15 cellular contexts compared by ENCODE assay signal in genomic region chr14:105247026-105247425, GRCh38. TPM values are rescaled to one million over a fixed set of nuclear protein-coding genes. Genes with fewer than 3 reads are reported as not detected.
DNase-seq lines count a peak whose midpoint lies in the region; ATAC-seq, FAIRE-seq and TF ChIP-seq lines count a peak whose summit lies in the region.
"Had no signal": no experiment of that assay in that cellular context is flagged by ENCODE, and none has a peak within 500 bp of the region (broad histone marks: within the 10 kb centered on the region; RNA-seq: fewer than 3 reads in every experiment).

No MANE protein-coding gene starts in this region.

- CTCF ChIA-PET in A549 (lab: Yijun Ruan, JAX) (interaction anchor here (0.7 to 1.3 kb wide), 2 partner anchors 45 to 201 kb away, joined by 3 to 4 read pairs; no protein-coding TSS in a partner anchor), WTC11 (lab: Charles Lee) (interaction anchor here (1.7 to 3.6 kb wide), 4 partner anchors 40 to 105 kb away, joined by 5 to 11 read pairs (median 10); partner anchors contain the start of gene JAG2)
- CTCF ChIA-PET in CD4-positive, alpha-beta T cell (lab: Charles Lee) = no interaction called here

- TF ChIP-seq POLR2A in A549 (IDR thresholded peaks at IDR 0.05; ENCODE audit: low read length) = no peak

- no peaks in the 10 kb centered on the region for H3K27me3 Mint-ChIP-seq in CD4-positive, alpha-beta T cell
- no peaks in the 10 kb centered on the region; the same call in 1 of the 2 replicates for H3K27me3 Mint-ChIP-seq in WTC11 (ENCODE audit: low read depth)
- H3K27me3 Mint-ChIP-seq in glutamatergic neuron (ENCODE audit: unreplicated experiment) = peaks cover 8% of the 10 kb centered on the region
- H3K27me3 Mint-ChIP-seq: stimulated activated naive CD8-positive, alpha-beta T cell treated with anti-CD3 and anti-CD28 coated beads, Interleukin-15, amount 100 ng/mL, for 72 hours had no signal

- POLR2A ChIA-PET in A549 (lab: Yijun Ruan, JAX) = interaction anchor here (1.7 kb wide), 1 partner anchor 54 kb away, joined by 12 read pairs; the partner anchor contains the start of gene BRF1
- POLR2A ChIA-PET in CD4-positive, alpha-beta T cell (lab: Charles Lee) = interaction anchor here (3.3 kb wide), 1 partner anchor 54 kb away, joined by 32 read pairs; the partner anchor contains the start of gene BRF1
- POLR2A ChIA-PET in WTC11 (lab: Charles Lee) = no interaction called here

- no peaks in the 10 kb centered on the region for H3K9me3 Mint-ChIP-seq in CD4-positive, alpha-beta T cell
- H3K9me3 Mint-ChIP-seq in WTC11 (no peaks in the 10 kb centered on the region), glutamatergic neuron (ENCODE audit: unreplicated experiment) (peaks cover 6% of the 10 kb centered on the region)
- H3K9me3 Mint-ChIP-seq: stimulated activated naive CD8-positive, alpha-beta T cell treated with anti-CD3 and anti-CD28 coated beads, Interleukin-15, amount 100 ng/mL, for 72 hours had no signal

- no peak for FAIRE-seq in A549 (lab: Jason Lieb, UNC)
- FAIRE-seq: K562, TTC549 had no signal

- intact Hi-C loops in CD4-positive, alpha-beta T cell (cut with DNase I, micrococcal nuclease) = no loop called here

- H3K4me3 Mint-ChIP-seq in CD4-positive, alpha-beta T cell = peak overlapping the region; percentile 87
- no peak overlapping the region for H3K4me3 Mint-ChIP-seq in WTC11
- H3K4me3 Mint-ChIP-seq in glutamatergic neuron (ENCODE audit: unreplicated experiment) = peak overlapping the region; percentile 82

- H3K4me1 Mint-ChIP-seq in CD4-positive, alpha-beta T cell (ENCODE audit: low read depth) = peaks cover 27% of the 10 kb centered on the region
- peaks cover 5% of the 10 kb centered on the region for H3K4me1 Mint-ChIP-seq in WTC11
- peaks cover 8% of the 10 kb centered on the region for H3K4me1 Mint-ChIP-seq in glutamatergic neuron (ENCODE audit: low read depth, unreplicated experiment)

- TF ChIP-seq RAD21 in A549 (conservative IDR thresholded peaks at IDR 0.05 in 1 of 2, IDR thresholded peaks at IDR 0.05 in 1 of 2) = no peak

- no peak overlapping the region for H3K27ac ChIP-seq in A549
- no peak overlapping the region for H3K27ac ChIP-seq in CD4-positive, alpha-beta T cell (ENCODE audit: low read depth, low read length)
- H3K27ac ChIP-seq: SJSA1 had no signal

- peak overlapping the region; percentile 82 for H3K27ac Mint-ChIP-seq in CD4-positive, alpha-beta T cell
- peak overlapping the region; percentile 57 for H3K27ac Mint-ChIP-seq in WTC11
- no peak overlapping the region for H3K27ac Mint-ChIP-seq in glutamatergic neuron (ENCODE audit: unreplicated experiment)
- H3K27ac Mint-ChIP-seq: stimulated activated naive CD8-positive, alpha-beta T cell treated with anti-CD3 and anti-CD28 coated beads, Interleukin-15, amount 100 ng/mL, for 72 hours had no signal

- H3K4me1 ChIP-seq in A549 = peaks cover 13% of the 10 kb centered on the region

- WGBS in A549 (ENCODE audit: missing lambda C conversion rate) = 97% methylated on average over 16 of the region's 16 CpGs

- no peaks in the 10 kb centered on the region for H3K9me3 ChIP-seq in A549
- no peaks in the 10 kb centered on the region for H3K9me3 ChIP-seq in CD4-positive, alpha-beta T cell (ENCODE audit: control insufficient read depth, low read length)
- H3K9me3 ChIP-seq: SJSA1, vagina had no signal

- TF ChIP-seq CTCF in A549 (IDR thresholded peaks at IDR 0.05) = no peak
- TF ChIP-seq CTCF in CD4-positive, alpha-beta T cell (IDR thresholded peaks at IDR 0.05) = no peak
- no peak for TF ChIP-seq CTCF in WTC11 (IDR thresholded peaks at IDR 0.05)
- no peak for TF ChIP-seq CTCF in glutamatergic neuron (IDR thresholded peaks at IDR 0.05; ENCODE audit: partially characterized antibody, unreplicated experiment)

- no peak for TF ChIP-seq EP300 in A549 (IDR thresholded peaks at IDR 0.05)

- ATAC-seq in A549 (no peak), WTC11 (no peak), GM18519 (IDR thresholded peaks at IDR 0.05; ENCODE audit: low FRiP score, unreplicated experiment) (no peak), HG02981 (IDR thresholded peaks at IDR 0.05; ENCODE audit: unreplicated experiment) (no peak)
- ATAC-seq in CD4-positive, alpha-beta T cell (ENCODE audit: poor library complexity) = no peak
- ATAC-seq: K562; stimulated activated naive CD8-positive, alpha-beta T cell treated with anti-CD3 and anti-CD28 coated beads, Interleukin-15, amount 100 ng/mL, for 72 hours had no signal

- H3K4me2 ChIP-seq in A549 = peak overlapping the region; percentile 95; the same call in 1 of the 3 replicates

- DNase-seq in A549 (ENCODE audit: low read depth in 1 of 2, low spot score in 1 of 2) (no peak), WTC11 (ENCODE audit: low spot score) (no peak), glutamatergic neuron (no peak), HUDEP-2 (lab: John Stamatoyannopoulos, UW; ENCODE audit: unreplicated experiment in 76 of 76) (no peak), NCI-H2107 treated with DMSO at 0.1 percent for 48 hours (lab: John Stamatoyannopoulos, UW; ENCODE audit: unreplicated experiment) (no peak)
- DNase-seq in CD4-positive, alpha-beta T cell = no peak
- DNase-seq: NCI-H1436; NCI-H446; stimulated activated naive CD8-positive, alpha-beta T cell treated with anti-CD3 and anti-CD28 coated beads, Interleukin-15, amount 100 ng/mL, for 72 hours had no signal

- peaks cover 36% of the 10 kb centered on the region for H3K36me3 Mint-ChIP-seq in CD4-positive, alpha-beta T cell (ENCODE audit: low read depth)
- H3K36me3 Mint-ChIP-seq in WTC11 = peaks cover 6% of the 10 kb centered on the region; the same call in 1 of the 2 replicates
- H3K36me3 Mint-ChIP-seq in glutamatergic neuron (ENCODE audit: unreplicated experiment) = no peaks in the 10 kb centered on the region

- H3K27me3 ChIP-seq in CD4-positive, alpha-beta T cell (ENCODE audit: control insufficient read depth, insufficient read depth, low read length) = no peaks in the 10 kb centered on the region
- H3K27me3 ChIP-seq: SJSA1, vagina had no signal

- no peak overlapping the region for H3K4me3 ChIP-seq in A549
- H3K4me3 ChIP-seq: K562 had no signal

TF ChIP-seq in A549, 52 proteins besides CTCF, POLR2A, EP300 and RAD21:
- TF ChIP-seq RCOR1 (IDR thresholded peaks at IDR 0.05; ENCODE audit: low read depth, low read length) (no peak), KDM5A (IDR thresholded peaks at IDR 0.05) (no peak), ELK1 (IDR thresholded peaks at IDR 0.05; ENCODE audit: low read depth, low read length) (no peak), HES2 (IDR thresholded peaks at IDR 0.05) (no peak), EHF (CRISPR knock-in tag; IDR thresholded peaks at IDR 0.05) (no peak), HDAC2 (IDR thresholded peaks at IDR 0.05) (no peak)

TF ChIP-seq in WTC11, 78 proteins besides CTCF, POLR2A, EP300 and RAD21 (continues in another document):
- no peak for TF ChIP-seq ATF6 (CRISPR knock-in tag; IDR thresholded peaks at IDR 0.05)
- no peak for TF ChIP-seq RORB (CRISPR knock-in tag; IDR thresholded peaks at IDR 0.05)
- no peak for TF ChIP-seq E2F5 (CRISPR knock-in tag; IDR thresholded peaks at IDR 0.05)
- no peak for TF ChIP-seq EMX1 (CRISPR knock-in tag; IDR thresholded peaks at IDR 0.05)
- TF ChIP-seq CDX4 (CRISPR knock-in tag; IDR thresholded peaks at IDR 0.05; ENCODE audit: borderline replicate concordance) = no peak

RNA-seq across cellular contexts. Expression of gene BTBD6, which starts 1.3 kb away (rescaled TPM):
- 16.1 and 19.3 TPM in 2 replicates for polyA plus RNA-seq in A549 (2011; rRNA removed)
- polyA plus RNA-seq in A549 (2012; cell fraction: cytosol; rRNA removed) = 30.1 and 33.4 TPM in 2 replicates
- polyA plus RNA-seq in A549 (2012; cell fraction: nucleus; rRNA removed) = 46.1 and 49.1 TPM in 2 replicates
- polyA plus RNA-seq in A549 (2017; fragmentation: RNase III; extraction: RNeasy Plus Mini Kit Qiagen cat#74134 plus additional on column Dnase treatment) = 31.3 to 33.9 TPM (median 33.6 TPM) in 3 replicates
- 21.5 and 21.8 TPM in 2 replicates for polyA minus RNA-seq in A549 (2011; rRNA and poly(A)+ RNA removed)
- total RNA-seq in CD4-positive, alpha-beta T cell = 10 to 100 TPM; 36.9 to 37.6 TPM
- 7.8 to 10.0 TPM (median 8.3 TPM) in 3 replicates for total RNA-seq in WTC11 (2021)
- 36.3 TPM for total RNA-seq in glutamatergic neuron (ENCODE audit: unreplicated experiment)
- total RNA-seq: K562 had no signal
- polyA plus RNA-seq: K562 had no signal

RNA-seq across cellular contexts. Expression of gene BRF1, which starts 53.8 kb away (rescaled TPM):
- polyA plus RNA-seq in A549 (2011; rRNA removed) = 7.0 and 8.5 TPM in 2 replicates
- polyA plus RNA-seq in A549 (2012; cell fraction: cytosol; rRNA removed) = 15.4 and 21.4 TPM in 2 replicates
- 59.0 and 64.6 TPM in 2 replicates for polyA plus RNA-seq in A549 (2012; cell fraction: nucleus; rRNA removed)
- 23.9 to 29.6 TPM (median 25.7 TPM) in 3 replicates for polyA plus RNA-seq in A549 (2017; fragmentation: RNase III; extraction: RNeasy Plus Mini Kit Qiagen cat#74134 plus additional on column Dnase treatment)
- 9.6 and 14.5 TPM in 2 replicates for polyA minus RNA-seq in A549 (2011; rRNA and poly(A)+ RNA removed)
- total RNA-seq in CD4-positive, alpha-beta T cell = 10 to 100 TPM; 77.4 to 77.7 TPM
- 23.9 to 26.5 TPM (median 26.4 TPM) in 3 replicates for total RNA-seq in WTC11 (2021)
- 54.6 TPM for total RNA-seq in glutamatergic neuron (ENCODE audit: unreplicated experiment)
